ENCODE assay signal across 8 cellular contexts in genomic region chr19:5691930-5692784, GRCh38. TPM values are rescaled to one million over a fixed set of nuclear protein-coding genes. Genes with fewer than 3 reads are reported as not detected.
DNase-seq lines count a peak whose midpoint lies in the region; ATAC-seq lines count a peak whose summit lies in the region.

No MANE protein-coding gene starts in this region.

- H3K9ac ChIP-seq in subcutaneous abdominal adipose tissue (ENCODE audit: low read length in 5 of 5) = peak overlapping the region in 1 of 5 donors; percentile 81

- no peak overlapping the region for H3K4me3 ChIP-seq in right cardiac atrium (ENCODE audit: low read length)
- H3K4me3 ChIP-seq in subcutaneous abdominal adipose tissue (ENCODE audit: low read depth in 1 of 5, low read length in 5 of 5) = peak overlapping the region in 2 of 5 donors; percentile 14 to 83

- peaks cover 51% of the 10 kb centered on the region for H3K36me3 Mint-ChIP-seq in activated CD4-positive, alpha-beta T cell treated with anti-CD3 and anti-CD28 coated beads, Interleukin-2, amount 10 ng/mL, durations not matched to agents 24 days and 14 days (ENCODE audit: low read depth)
- H3K36me3 Mint-ChIP-seq in activated CD4-positive, alpha-beta memory T cell treated with anti-CD3 and anti-CD28 coated beads for 36 hours = peaks cover 46% of the 10 kb centered on the region

- 51% methylated on average over 38 of the region's 38 CpGs for WGBS in right cardiac atrium

- H3K27me3 ChIP-seq in right cardiac atrium (ENCODE audit: control insufficient read depth, insufficient read depth) (no peaks in the 10 kb centered on the region), subcutaneous abdominal adipose tissue (ENCODE audit: control insufficient read depth in 5 of 5, insufficient read depth in 4 of 5, low read length in 5 of 5) (no peaks in the 10 kb centered on the region)

- H3K27ac Mint-ChIP-seq in activated CD4-positive, alpha-beta T cell treated with anti-CD3 and anti-CD28 coated beads, Interleukin-2, amount 10 ng/mL, durations not matched to agents 24 days and 14 days = peak overlapping the region; percentile 76
- peak overlapping the region; percentile 85 for H3K27ac Mint-ChIP-seq in activated CD4-positive, alpha-beta memory T cell treated with anti-CD3 and anti-CD28 coated beads for 36 hours

- H3K36me3 ChIP-seq in subcutaneous abdominal adipose tissue (ENCODE audit: control insufficient read depth in 5 of 5, insufficient read depth in 5 of 5, low read length in 5 of 5) = peaks cover 0 to 56% (median 54%) of the 10 kb centered on the region in 5 donors

- H3K27ac ChIP-seq in right cardiac atrium (ENCODE audit: low read length) = no peak overlapping the region
- H3K27ac ChIP-seq in subcutaneous abdominal adipose tissue (ENCODE audit: low read depth, low read length) = peak overlapping the region; percentile 46

- H3K9me3 ChIP-seq in right cardiac atrium (ENCODE audit: control insufficient read depth, low read length) = no peaks in the 10 kb centered on the region
- H3K9me3 ChIP-seq in subcutaneous abdominal adipose tissue (ENCODE audit: control insufficient read depth in 5 of 5, low read length in 5 of 5) = no peaks in the 10 kb centered on the region

- intact Hi-C loops in activated CD4-positive, alpha-beta T cell treated with anti-CD3 and anti-CD28 coated beads, Interleukin-2, amount 10 ng/mL, durations not matched to agents 24 days and 14 days (cut with micrococcal nuclease) = loop anchor here (2.0 kb wide), 1 partner anchor 99 kb away; the partner anchor contains the start of gene DUS3L
- intact Hi-C loops in activated CD4-positive, alpha-beta memory T cell treated with anti-CD3 and anti-CD28 coated beads for 36 hours (cut with micrococcal nuclease) = loop anchor here (2.0 kb wide), 1 partner anchor 99 kb away; the partner anchor contains the start of gene DUS3L
- intact Hi-C loops in right cardiac atrium (cut with DNase I) = no loop called here

- DNase-seq in activated CD4-positive, alpha-beta T cell treated with anti-CD3 and anti-CD28 coated beads, Interleukin-2, amount 10 ng/mL, durations not matched to agents 24 days and 14 days = peak; percentile 64
- no peak for DNase-seq in activated CD4-positive, alpha-beta T cell treated with anti-CD3 and anti-CD28 coated beads, Interleukin-2, amount 50 U/mL, for 1 hour
- DNase-seq in activated CD4-positive, alpha-beta memory T cell treated with anti-CD3 and anti-CD28 coated beads for 36 hours = peak; percentile 35
- DNase-seq in right cardiac atrium (peak in 2 of 3 donors; percentile 65 to 69), AG08396 (ENCODE audit: low spot score) (no peak), HPDE6-E6E7 (ENCODE audit: extremely low spot score) (no peak), NCI-H1048 (lab: John Stamatoyannopoulos, UW) (no peak)

- POLR2A ChIA-PET in activated CD4-positive, alpha-beta memory T cell treated with anti-CD3 and anti-CD28 coated beads for 36 hours (lab: Charles Lee) = interaction anchor here (0.9 to 4.0 kb wide), 7 partner anchors 10 to 112 kb away, joined by 3 to 70 read pairs (median 6); partner anchors contain the start of genes CATSPERD, LONP1, SAFB and SAFB2

- no peaks in the 10 kb centered on the region for H3K9me3 Mint-ChIP-seq in activated CD4-positive, alpha-beta T cell treated with anti-CD3 and anti-CD28 coated beads, Interleukin-2, amount 10 ng/mL, durations not matched to agents 24 days and 14 days
- H3K9me3 Mint-ChIP-seq in activated CD4-positive, alpha-beta memory T cell treated with anti-CD3 and anti-CD28 coated beads for 36 hours = no peaks in the 10 kb centered on the region

- peaks cover 19% of the 10 kb centered on the region for H3K4me1 Mint-ChIP-seq in activated CD4-positive, alpha-beta T cell treated with anti-CD3 and anti-CD28 coated beads, Interleukin-2, amount 10 ng/mL, durations not matched to agents 24 days and 14 days
- peaks cover 28% of the 10 kb centered on the region for H3K4me1 Mint-ChIP-seq in activated CD4-positive, alpha-beta memory T cell treated with anti-CD3 and anti-CD28 coated beads for 36 hours (ENCODE audit: low read depth)

- peak overlapping the region; percentile 100 for H3K4me3 Mint-ChIP-seq in activated CD4-positive, alpha-beta T cell treated with anti-CD3 and anti-CD28 coated beads, Interleukin-2, amount 10 ng/mL, durations not matched to agents 24 days and 14 days
- peak overlapping the region; percentile 96 for H3K4me3 Mint-ChIP-seq in activated CD4-positive, alpha-beta memory T cell treated with anti-CD3 and anti-CD28 coated beads for 36 hours

- H3K4me1 ChIP-seq in right cardiac atrium (ENCODE audit: control insufficient read depth, insufficient read depth, low read length) (peaks cover 7% of the 10 kb centered on the region), subcutaneous abdominal adipose tissue (ENCODE audit: control insufficient read depth in 5 of 5, insufficient read depth in 5 of 5, low read length in 5 of 5) (peaks cover 0 to 33% (median 27%) of the 10 kb centered on the region in 5 donors)

- no peak for ATAC-seq in right cardiac atrium

- CTCF ChIA-PET in activated CD4-positive, alpha-beta memory T cell treated with anti-CD3 and anti-CD28 coated beads for 36 hours (lab: Charles Lee) = interaction anchor here (1.2 to 1.6 kb wide), 2 partner anchors 104 to 112 kb away, joined by 3 to 5 read pairs; no protein-coding TSS in a partner anchor

- no peaks in the 10 kb centered on the region for H3K27me3 Mint-ChIP-seq in activated CD4-positive, alpha-beta T cell treated with anti-CD3 and anti-CD28 coated beads, Interleukin-2, amount 10 ng/mL, durations not matched to agents 24 days and 14 days
- no peaks in the 10 kb centered on the region for H3K27me3 Mint-ChIP-seq in activated CD4-positive, alpha-beta memory T cell treated with anti-CD3 and anti-CD28 coated beads for 36 hours

RNA-seq across cellular contexts. Expression of gene RPL36, which starts 2.1 kb away (rescaled TPM):
- total RNA-seq in activated CD4-positive, alpha-beta T cell treated with anti-CD3 and anti-CD28 coated beads, Interleukin-2, amount 10 ng/mL, durations not matched to agents 24 days and 14 days = 1,117 and 1,132 TPM in 2 replicates
- 1,000 to 10,000 TPM; 1,487 to 1,524 TPM for total RNA-seq in activated CD4-positive, alpha-beta memory T cell treated with anti-CD3 and anti-CD28 coated beads for 36 hours
- 100 to 1,000 TPM; 451 to 525 (median 478) TPM for total RNA-seq in right cardiac atrium
- polyA plus RNA-seq in right cardiac atrium = 727 TPM

RNA-seq across cellular contexts. Expression of gene HSD11B1L, which starts 11.3 kb away (rescaled TPM):
- 2.2 and 2.6 TPM in 2 replicates for total RNA-seq in activated CD4-positive, alpha-beta T cell treated with anti-CD3 and anti-CD28 coated beads, Interleukin-2, amount 10 ng/mL, durations not matched to agents 24 days and 14 days
- 1 to 10 TPM; 3.8 to 4.1 TPM for total RNA-seq in activated CD4-positive, alpha-beta memory T cell treated with anti-CD3 and anti-CD28 coated beads for 36 hours
- total RNA-seq in right cardiac atrium = 1 to 10 TPM; 4.3 to 7.1 (median 6.8) TPM
- polyA plus RNA-seq in right cardiac atrium = 9.8 TPM

RNA-seq across cellular contexts. Expression of gene MICOS13, which starts 11.8 kb away (rescaled TPM):
- 56.2 and 63.4 TPM in 2 replicates for total RNA-seq in activated CD4-positive, alpha-beta T cell treated with anti-CD3 and anti-CD28 coated beads, Interleukin-2, amount 10 ng/mL, durations not matched to agents 24 days and 14 days
- 10 to 100 TPM; 50.9 to 55.3 TPM for total RNA-seq in activated CD4-positive, alpha-beta memory T cell treated with anti-CD3 and anti-CD28 coated beads for 36 hours
- total RNA-seq in right cardiac atrium = 100 to 1,000 TPM; 132 to 175 (median 149) TPM
- polyA plus RNA-seq in right cardiac atrium = 296 TPM

RNA-seq across cellular contexts. Expression of gene LONP1, which starts 27.8 kb away (rescaled TPM):
- 220 and 240 TPM in 2 replicates for total RNA-seq in activated CD4-positive, alpha-beta T cell treated with anti-CD3 and anti-CD28 coated beads, Interleukin-2, amount 10 ng/mL, durations not matched to agents 24 days and 14 days
- total RNA-seq in activated CD4-positive, alpha-beta memory T cell treated with anti-CD3 and anti-CD28 coated beads for 36 hours = 100 to 1,000 TPM; 178 to 181 TPM
- 10 to 100 TPM; 55.4 to 66.2 (median 59.3) TPM for total RNA-seq in right cardiac atrium
- polyA plus RNA-seq in right cardiac atrium = 60.3 TPM

RNA-seq across cellular contexts. Expression of gene CATSPERD, which starts 28.3 kb away (rescaled TPM):
- total RNA-seq in activated CD4-positive, alpha-beta T cell treated with anti-CD3 and anti-CD28 coated beads, Interleukin-2, amount 10 ng/mL, durations not matched to agents 24 days and 14 days = not detected in 2 replicates
- total RNA-seq in activated CD4-positive, alpha-beta memory T cell treated with anti-CD3 and anti-CD28 coated beads for 36 hours = not detected
- not detected for total RNA-seq in right cardiac atrium
- polyA plus RNA-seq in right cardiac atrium = not detected

Comparison
In these comparisons a context has a peak if more than half of its experiments do, and no peak if none do; other contexts are left out.
1. DNase-seq: peak in activated CD4-positive, alpha-beta T cell treated with anti-CD3 and anti-CD28 coated beads, Interleukin-2, amount 10 ng/mL, durations not matched to agents 24 days and 14 days (single experiment), activated CD4-positive, alpha-beta memory T cell treated with anti-CD3 and anti-CD28 coated beads for 36 hours (single experiment) and right cardiac atrium (2 of 3); none in activated CD4-positive, alpha-beta T cell treated with anti-CD3 and anti-CD28 coated beads, Interleukin-2, amount 50 U/mL, for 1 hour (single experiment), AG08396 (single experiment), HPDE6-E6E7 (single experiment) and NCI-H1048 (single experiment).
2. intact Hi-C loops: an anchor here in activated CD4-positive, alpha-beta T cell treated with anti-CD3 and anti-CD28 coated beads, Interleukin-2, amount 10 ng/mL, durations not matched to agents 24 days and 14 days (2.0 kb wide) and activated CD4-positive, alpha-beta memory T cell treated with anti-CD3 and anti-CD28 coated beads for 36 hours (2.0 kb wide); none called in right cardiac atrium.